ENCODE assay signal across 13 cellular contexts in genomic region chr16:11562941-11563340, GRCh38. TPM values are rescaled to one million over a fixed set of nuclear protein-coding genes. Genes with fewer than 3 reads are reported as not detected.
DNase-seq lines count a peak whose midpoint lies in the region; ATAC-seq and TF ChIP-seq lines count a peak whose summit lies in the region.
"Had no signal": no experiment of that assay in that cellular context is flagged by ENCODE, and none has a peak within 500 bp of the region (broad histone marks: within the 10 kb centered on the region; RNA-seq: fewer than 3 reads in every experiment).

No MANE protein-coding gene starts in this region.

- no peaks in the 10 kb centered on the region for H3K9me3 ChIP-seq in right atrium auricular region
- H3K9me3 ChIP-seq in body of pancreas: no peaks in the 10 kb centered on the region
- H3K9me3 ChIP-seq in vagina: no peaks in the 10 kb centered on the region

- no peak overlapping the region for H3K27ac ChIP-seq in right atrium auricular region
- H3K27ac ChIP-seq in body of pancreas: peak overlapping the region in 3 of 4 donors; percentile 50 to 68 (median 59)
- peak overlapping the region; percentile 93 for H3K27ac ChIP-seq in vagina

- H3K27me3 ChIP-seq in right atrium auricular region (no peaks in the 10 kb centered on the region), body of pancreas (no peaks in the 10 kb centered on the region), vagina (no peaks in the 10 kb centered on the region)

- no peak for ATAC-seq in left cardiac atrium
- ATAC-seq in body of pancreas: no peak
- ATAC-seq in naive thymus-derived CD8-positive, alpha-beta T cell: no peak
- ATAC-seq in esophagus mucosa: no peak

- H3K27me3 Mint-ChIP-seq in naive thymus-derived CD8-positive, alpha-beta T cell: no peaks in the 10 kb centered on the region
- H3K27me3 Mint-ChIP-seq: progenitor cell of endocrine pancreas had no signal

- peak overlapping the region; percentile 93 to 100 (median 98) for H3K27ac Mint-ChIP-seq in naive thymus-derived CD8-positive, alpha-beta T cell
- H3K27ac Mint-ChIP-seq: progenitor cell of endocrine pancreas had no signal

- TF ChIP-seq POLR2A in body of pancreas (IDR thresholded peaks at IDR 0.05) (no peak), vagina (IDR thresholded peaks at IDR 0.05) (no peak)

- H3K9me3 Mint-ChIP-seq in naive thymus-derived CD8-positive, alpha-beta T cell: no peaks in the 10 kb centered on the region

- H3K4me1 Mint-ChIP-seq in naive thymus-derived CD8-positive, alpha-beta T cell: peaks cover 40 to 89% (median 80%) of the 10 kb centered on the region in 4 donors

- POLR2A ChIA-PET in naive thymus-derived CD8-positive, alpha-beta T cell (lab: Charles Lee): interaction anchor here (0.5 to 1.6 kb wide), 10 partner anchors 8 to 298 kb away, joined by 3 to 9 read pairs (median 3); no protein-coding TSS in a partner anchor

- DNase-seq in left cardiac atrium (peak; percentile 20), right atrium auricular region (ENCODE audit: low spot score) (no peak), body of pancreas (no peak), vagina (ENCODE audit: extremely low spot score in 2 of 2) (no peak), NCI-H146 (lab: John Stamatoyannopoulos, UW) (no peak), LoVo (ENCODE audit: low spot score) (no peak)
- DNase-seq in naive thymus-derived CD8-positive, alpha-beta T cell: peak in 1 of 10 donors; percentile 46
- DNase-seq: Calu3, KG1, NCI-H1092 treated with DMSO at 0.1 percent for 48 hours, NCI-H82 had no signal

- H3K4me3 ChIP-seq in right atrium auricular region (no peak overlapping the region), body of pancreas (no peak overlapping the region), vagina (no peak overlapping the region)

- WGBS in body of pancreas, 2 donors: 87 to 90% methylated on average over 10 of the region's 10 CpGs

- TF ChIP-seq CTCF in right atrium auricular region (IDR thresholded peaks at IDR 0.05) (no peak), body of pancreas (IDR thresholded peaks at IDR 0.05) (no peak), vagina (IDR thresholded peaks at IDR 0.05) (no peak)

- H3K36me3 ChIP-seq in right atrium auricular region: no peaks in the 10 kb centered on the region
- H3K36me3 ChIP-seq in body of pancreas (replicated peaks in 1 of 2; ENCODE audit: insufficient read depth in 1 of 2, low read depth in 2 of 2): no peaks in the 10 kb centered on the region
- peaks cover 0 to 7% of the 10 kb centered on the region in 2 donors for H3K36me3 ChIP-seq in vagina

- intact Hi-C loops in left cardiac atrium (cut with DNase I) (no loop called here), body of pancreas (cut with DNase I) (no loop called here), vagina (cut with DNase I) (no loop called here)

- H3K4me3 Mint-ChIP-seq in naive thymus-derived CD8-positive, alpha-beta T cell: peak overlapping the region in 6 of 10 donors; percentile 64 to 82 (median 73)

- H3K36me3 Mint-ChIP-seq in naive thymus-derived CD8-positive, alpha-beta T cell: peaks cover 5 to 34% (median 18%) of the 10 kb centered on the region in 3 donors

- H3K4me1 ChIP-seq in right atrium auricular region (peaks cover 0 to 27% of the 10 kb centered on the region in 2 donors), body of pancreas (peaks cover 47% of the 10 kb centered on the region), vagina (peaks cover 82% of the 10 kb centered on the region)

RNA-seq across cellular contexts. Expression of gene LITAF, which starts 23.8 kb away (rescaled TPM):
- total RNA-seq in left cardiac atrium (10 to 100 TPM; 76.3 to 86.0 TPM), right atrium auricular region (10 to 100 TPM; 48.1 to 50.7 TPM), body of pancreas (10 to 100 TPM; 24.9 to 25.7 TPM), vagina (111 TPM), esophagus mucosa (36.9 TPM)
- total RNA-seq in naive thymus-derived CD8-positive, alpha-beta T cell: 100 to 1,000 TPM; 169 to 176 TPM
- 100 to 1,000 TPM; 553 to 770 (median 597) TPM for polyA plus RNA-seq in naive thymus-derived CD8-positive, alpha-beta T cell

Comparison
In these comparisons a context has a peak if more than half of its experiments do, and no peak if none do; other contexts are left out.
1. H3K27ac ChIP-seq: peak in body of pancreas (3 of 4) and vagina (single experiment); none in right atrium auricular region (0 of 2).